14 cellular contexts compared by ENCODE assay signal in the genomic region with DNA sequence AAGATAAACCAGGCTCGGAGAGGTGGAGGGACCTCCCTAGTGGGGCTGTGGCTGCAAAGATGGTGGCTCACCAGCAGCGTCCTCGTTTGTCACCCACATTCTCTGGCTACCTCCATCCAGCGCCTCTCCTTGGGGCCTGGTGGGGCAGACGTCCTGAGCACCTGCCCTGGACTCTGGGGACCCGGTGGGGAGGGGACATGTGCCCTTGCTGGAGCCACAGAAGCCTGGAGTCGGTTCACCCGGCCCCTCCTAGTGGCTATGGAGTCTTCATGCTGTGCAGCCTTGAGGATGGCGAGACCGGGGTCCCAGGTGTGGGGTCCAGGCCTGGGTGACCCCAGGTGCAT. TPM values are rescaled to one million over a fixed set of nuclear protein-coding genes. Genes with fewer than 3 reads are reported as not detected.
"Had no signal": no experiment of that assay in that cellular context is flagged by ENCODE, and none has a peak within 500 bp of the region (broad histone marks: within the 10 kb centered on the region; RNA-seq: fewer than 3 reads in every experiment).

No MANE protein-coding gene starts in this region.

- H3K9me3 Mint-ChIP-seq: activated naive CD4-positive, alpha-beta T cell treated with anti-CD3 and anti-CD28 coated beads, Interleukin-2, amount 50 U/mL, for 24 hours; activated T-cell treated with anti-CD3 and anti-CD28 coated beads, Interleukin-2, amount 50 U/mL, for 24 hours; stimulated activated naive B cell treated with anti-CD40 and anti-IgM and Interleukin-4, amounts not matched to agents 10 μg/mL and 1 μg/mL and 100 μg/mL, for 72 hours had no signal

- H3K27me3 Mint-ChIP-seq: activated naive CD4-positive, alpha-beta T cell treated with anti-CD3 and anti-CD28 coated beads, Interleukin-2, amount 50 U/mL, for 24 hours; activated T-cell treated with anti-CD3 and anti-CD28 coated beads, Interleukin-2, amount 50 U/mL, for 24 hours; stimulated activated naive B cell treated with anti-CD40 and anti-IgM and Interleukin-4, amounts not matched to agents 10 μg/mL and 1 μg/mL and 100 μg/mL, for 72 hours had no signal

- ATAC-seq: gastroesophageal sphincter; left lobe of liver; stimulated activated naive B cell treated with anti-CD40 and anti-IgM and Interleukin-4, amounts not matched to agents 10 μg/mL and 1 μg/mL and 100 μg/mL, for 72 hours had no signal

- H3K27ac Mint-ChIP-seq: activated naive CD4-positive, alpha-beta T cell treated with anti-CD3 and anti-CD28 coated beads, Interleukin-2, amount 50 U/mL, for 24 hours had no signal

- H3K4me3 Mint-ChIP-seq: activated naive CD4-positive, alpha-beta T cell treated with anti-CD3 and anti-CD28 coated beads, Interleukin-2, amount 50 U/mL, for 24 hours; activated T-cell treated with anti-CD3 and anti-CD28 coated beads, Interleukin-2, amount 50 U/mL, for 24 hours had no signal

- DNase-seq: activated CD4-positive, alpha-beta T cell treated with anti-CD3 and anti-CD28 coated beads for 1 hour; activated CD4-positive, alpha-beta T cell treated with anti-CD3 and anti-CD28 coated beads, Interleukin-2, amount 50 U/mL, for 48 hours; activated T-cell treated with anti-CD3 and anti-CD28 coated beads, Interleukin-2, amount 50 U/mL, for 24 hours; occipital lobe; stimulated activated CD4-positive, alpha-beta T cell treated with anti-CD3 and anti-CD28 coated beads, Interleukin-4, amount 100 ng/mL, for 1 hour; stimulated activated naive B cell treated with anti-CD40 and anti-IgM and Interleukin-4, amounts not matched to agents 10 μg/mL and 1 μg/mL and 100 μg/mL, for 72 hours; T-helper 9 cell; tibial artery had no signal

- H3K9me3 ChIP-seq: adrenal gland, gastroesophageal sphincter, tibial artery had no signal

- H3K27me3 ChIP-seq: adrenal gland, cardiac muscle cell, gastroesophageal sphincter, tibial artery had no signal

- H3K27ac ChIP-seq: adrenal gland, gastroesophageal sphincter, tibial artery had no signal

- H3K4me3 ChIP-seq: adrenal gland, cardiac muscle cell, gastroesophageal sphincter, tibial artery had no signal

- H3K36me3 Mint-ChIP-seq: activated naive CD4-positive, alpha-beta T cell treated with anti-CD3 and anti-CD28 coated beads, Interleukin-2, amount 50 U/mL, for 24 hours had no signal

RNA-seq across cellular contexts. Expression of a gene that starts 41.7 kb away (rescaled TPM):
- total RNA-seq: lung microvascular endothelial cell had no signal
